Comparison of ENCODE assay signal across 8 cellular contexts in the genomic region with DNA sequence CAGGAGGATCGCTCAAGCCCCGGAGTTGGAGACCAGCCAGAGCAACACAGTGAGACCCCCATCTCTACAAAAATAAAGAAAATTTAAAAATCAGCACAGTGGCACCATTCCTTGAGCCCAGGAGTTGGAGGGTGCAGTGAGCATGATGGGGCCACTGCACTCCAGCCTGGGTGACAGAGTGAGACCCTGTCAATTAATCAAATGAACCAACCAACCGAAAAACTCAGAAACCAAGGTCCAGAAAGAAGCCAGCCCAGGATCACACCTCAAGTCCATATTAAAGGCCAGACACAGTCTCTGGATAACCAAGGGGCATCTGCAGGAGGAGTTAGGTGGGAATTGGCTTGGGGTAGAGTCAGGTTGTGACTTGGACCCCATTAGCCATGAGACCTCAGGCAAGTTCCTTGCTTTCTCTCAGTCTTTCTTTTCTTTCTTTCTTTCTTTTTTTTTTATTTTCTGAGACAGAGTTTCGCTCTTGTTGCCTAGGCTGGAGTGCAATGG. TPM values are rescaled to one million over a fixed set of nuclear protein-coding genes. Genes with fewer than 3 reads are reported as not detected.
DNase-seq lines count a peak whose midpoint lies in the region; ATAC-seq and TF ChIP-seq lines count a peak whose summit lies in the region.

No MANE protein-coding gene starts in this region.

- no peak overlapping the region for H3T11ph ChIP-seq in H9 (ENCODE audit: low read length)

- H3K9me3 Mint-ChIP-seq in H9: no peaks in the 10 kb centered on the region
- H3K9me3 Mint-ChIP-seq in activated CD4-positive, alpha-beta memory T cell treated with anti-CD3 and anti-CD28 coated beads, Interleukin-2, amount 10 ng/mL, durations not matched to agents 7 days and 5 days: no peaks in the 10 kb centered on the region

- H3K36me3 Mint-ChIP-seq in H9 (ENCODE audit: insufficient read depth in 1 of 3, low read depth in 3 of 3): no peaks in the 10 kb centered on the region
- no peaks in the 10 kb centered on the region for H3K36me3 Mint-ChIP-seq in activated CD4-positive, alpha-beta memory T cell treated with anti-CD3 and anti-CD28 coated beads, Interleukin-2, amount 10 ng/mL, durations not matched to agents 7 days and 5 days (ENCODE audit: low read depth)

- POLR2A ChIA-PET in activated CD4-positive, alpha-beta memory T cell treated with anti-CD3 and anti-CD28 coated beads, Interleukin-2, amount 10 ng/mL, durations not matched to agents 7 days and 5 days (lab: Charles Lee): interaction anchor here (0.7 to 2.2 kb wide), 10 partner anchors 8 to 267 kb away, joined by 3 to 23 read pairs (median 6); partner anchors contain the start of genes MLX, NAGLU, PSMC3IP and STAT3

- no peaks in the 10 kb centered on the region for H3K79me2 ChIP-seq in H9 (ENCODE audit: insufficient read depth, low read length)

- H3K4me2 ChIP-seq in H9 (ENCODE audit: insufficient read depth, insufficient read length, low read length): peak overlapping the region; percentile 43

- DNase-seq in H9 (no peak), left ventricle myocardium superior (no peak), islet precursor cell (no peak), T1000 (lab: John Stamatoyannopoulos, UW) (no peak)
- no peak for DNase-seq in activated CD4-positive, alpha-beta memory T cell treated with anti-CD3 and anti-CD28 coated beads, Interleukin-2, amount 10 ng/mL, durations not matched to agents 7 days and 5 days
- no peak for DNase-seq in effector CD8-positive, alpha-beta T cell (lab: John Stamatoyannopoulos, UW)

- peaks cover 7% of the 10 kb centered on the region for H3K23me2 ChIP-seq in H9 (ENCODE audit: insufficient read length, low read depth, low read length, poor library complexity, severe bottlenecking)

- no CpG with 5 or more reads among the region's 4 CpGs for WGBS in H9 (ENCODE audit: extremely low coverage, insufficient read length, low lambda C conversion rate)

- no peak overlapping the region for H2BK5ac ChIP-seq in H9 (ENCODE audit: insufficient read length, low read length)

- H2AK5ac ChIP-seq in H9 (ENCODE audit: insufficient read length, low read length): no peak overlapping the region

- no peak overlapping the region for H4K5ac ChIP-seq in H9 (ENCODE audit: insufficient read length, low read depth, low read length)

- CTCF ChIA-PET in activated CD4-positive, alpha-beta memory T cell treated with anti-CD3 and anti-CD28 coated beads, Interleukin-2, amount 10 ng/mL, durations not matched to agents 7 days and 5 days (lab: Charles Lee): interaction anchor here (1.2 to 2.1 kb wide), 3 partner anchors 14 to 25 kb away, joined by 3 to 12 read pairs (median 6); partner anchors contain the start of gene PSMC3IP

- ATAC-seq in left ventricle myocardium superior: peak; percentile 1
- no peak for ATAC-seq in GM19463 (IDR thresholded peaks at IDR 0.05; ENCODE audit: unreplicated experiment)

- no peak overlapping the region for H3K56ac ChIP-seq in H9 (ENCODE audit: insufficient read length, low read depth, low read length)

- no peaks in the 10 kb centered on the region for H4K20me1 ChIP-seq in H9 (ENCODE audit: control insufficient read depth, insufficient read depth, insufficient read length)

- no peaks in the 10 kb centered on the region for H3K4me1 ChIP-seq in H9 (ENCODE audit: insufficient read depth, low read length)
- H3K4me1 ChIP-seq in skeletal muscle tissue (ENCODE audit: control insufficient read depth in 3 of 3, insufficient read depth in 3 of 3, low read length in 3 of 3): peaks cover 15 to 21% (median 17%) of the 10 kb centered on the region in 3 donors

- H4K91ac ChIP-seq in H9 (ENCODE audit: insufficient read length, low read depth, low read length): no peak overlapping the region

- H4K8ac ChIP-seq in H9 (replicated peaks; ENCODE audit: insufficient read length, low read depth, low read length): no peak overlapping the region

- H2BK120ac ChIP-seq in H9 (ENCODE audit: low read depth, low read length, poor library complexity, severe bottlenecking): no peak overlapping the region

- intact Hi-C loops in left ventricle myocardium superior (cut with micrococcal nuclease): no loop called here

- no peak overlapping the region for H3K18ac ChIP-seq in H9 (ENCODE audit: insufficient read length, low read depth, low read length)

- no peaks in the 10 kb centered on the region for H3K36me3 ChIP-seq in skeletal muscle tissue (ENCODE audit: control insufficient read depth in 3 of 3, insufficient read depth in 3 of 3, low read length in 3 of 3)

- H3K9me3 ChIP-seq in H9 (ENCODE audit: control insufficient read depth, low read depth, low read length) (no peaks in the 10 kb centered on the region), skeletal muscle tissue (ENCODE audit: control insufficient read depth in 3 of 3, low read length in 3 of 3) (no peaks in the 10 kb centered on the region)

- H3K27ac ChIP-seq in H9 (ENCODE audit: insufficient read length, low read depth, low read length) (no peak overlapping the region), skeletal muscle tissue (ENCODE audit: low read depth, low read length) (peak overlapping the region; percentile 85)

- H3K27me3 ChIP-seq in H9 (ENCODE audit: insufficient read depth, low read length): no peaks in the 10 kb centered on the region
- no peaks in the 10 kb centered on the region for H3K27me3 ChIP-seq in skeletal muscle tissue (ENCODE audit: control insufficient read depth in 3 of 3, insufficient read depth in 3 of 3, low read length in 3 of 3)

- no peak overlapping the region for H2AFZ ChIP-seq in H9 (ENCODE audit: low read length)

- no peak for TF ChIP-seq CTCF in H9 (conservative IDR thresholded peaks at IDR 0.05)

- no peak overlapping the region for H3K4ac ChIP-seq in H9 (ENCODE audit: low read depth, low read length)

- H2BK12ac ChIP-seq in H9 (ENCODE audit: insufficient read length, low read depth, low read length): no peak overlapping the region

- peak overlapping the region; percentile 85 to 92 for H3K4me3 Mint-ChIP-seq in H9
- peak overlapping the region; percentile 91 for H3K4me3 Mint-ChIP-seq in activated CD4-positive, alpha-beta memory T cell treated with anti-CD3 and anti-CD28 coated beads, Interleukin-2, amount 10 ng/mL, durations not matched to agents 7 days and 5 days

- no peaks in the 10 kb centered on the region for H3K79me1 ChIP-seq in H9 (ENCODE audit: insufficient read depth, low read depth, low read length, poor library complexity, severe bottlenecking)

- peaks cover 10 to 26% of the 10 kb centered on the region in 2 experiments for H3K4me1 Mint-ChIP-seq in H9
- peaks cover 24% of the 10 kb centered on the region for H3K4me1 Mint-ChIP-seq in activated CD4-positive, alpha-beta memory T cell treated with anti-CD3 and anti-CD28 coated beads, Interleukin-2, amount 10 ng/mL, durations not matched to agents 7 days and 5 days

- no peaks in the 10 kb centered on the region for H3K27me3 Mint-ChIP-seq in H9 (ENCODE audit: low read depth)
- H3K27me3 Mint-ChIP-seq in activated CD4-positive, alpha-beta memory T cell treated with anti-CD3 and anti-CD28 coated beads, Interleukin-2, amount 10 ng/mL, durations not matched to agents 7 days and 5 days: no peaks in the 10 kb centered on the region

- no peak overlapping the region for H3K23ac ChIP-seq in H9 (ENCODE audit: insufficient read length, low read depth, low read length)

- no peak overlapping the region for H2BK15ac ChIP-seq in H9 (ENCODE audit: low read depth, low read length)

- H3K14ac ChIP-seq in H9 (ENCODE audit: insufficient read depth, low read length): no peak overlapping the region

- peak overlapping the region in 2 of 3 experiments; percentile 74 to 96; a peak in 2 of 7 replicates for H3K27ac Mint-ChIP-seq in H9
- peak overlapping the region; percentile 72 for H3K27ac Mint-ChIP-seq in activated CD4-positive, alpha-beta memory T cell treated with anti-CD3 and anti-CD28 coated beads, Interleukin-2, amount 10 ng/mL, durations not matched to agents 7 days and 5 days

- no peak overlapping the region for H2BK20ac ChIP-seq in H9 (ENCODE audit: low read depth, low read length, poor library complexity, severe bottlenecking)

- peak overlapping the region; percentile 84 to 97 (median 96) for H3K4me3 ChIP-seq in skeletal muscle tissue (ENCODE audit: low read length in 3 of 3)

- peak overlapping the region; percentile 85 for H3K9ac ChIP-seq in H9 (ENCODE audit: extremely low read depth, insufficient read length, low read length)
- peak overlapping the region; percentile 95 to 96 (median 95) for H3K9ac ChIP-seq in skeletal muscle tissue (ENCODE audit: low read depth in 1 of 3, low read length in 3 of 3)

RNA-seq across cellular contexts. Expression of gene HSD17B1, which starts 2.4 kb away (rescaled TPM):
- total RNA-seq in H9 (2021) (1.3 and 1.5 TPM in 2 replicates), left ventricle myocardium superior (1.4 TPM), skeletal muscle tissue (1.6 TPM)
- under 1 TPM; 0.73 to 0.76 TPM for total RNA-seq in activated CD4-positive, alpha-beta memory T cell treated with anti-CD3 and anti-CD28 coated beads, Interleukin-2, amount 10 ng/mL, durations not matched to agents 7 days and 5 days

RNA-seq across cellular contexts. Expression of gene COASY, which starts 6.8 kb away (rescaled TPM):
- 81.4 and 84.1 TPM in 2 replicates for total RNA-seq in H9 (2021)
- total RNA-seq in activated CD4-positive, alpha-beta memory T cell treated with anti-CD3 and anti-CD28 coated beads, Interleukin-2, amount 10 ng/mL, durations not matched to agents 7 days and 5 days: 10 to 100 TPM; 80.1 to 84.3 TPM
- 45.2 TPM for total RNA-seq in left ventricle myocardium superior
- total RNA-seq in skeletal muscle tissue: 6.3 TPM

RNA-seq across cellular contexts. Expression of gene MLX, which starts 11.7 kb away (rescaled TPM):
- total RNA-seq in H9 (2021): 42.1 and 45.3 TPM in 2 replicates
- total RNA-seq in activated CD4-positive, alpha-beta memory T cell treated with anti-CD3 and anti-CD28 coated beads, Interleukin-2, amount 10 ng/mL, durations not matched to agents 7 days and 5 days: 10 to 100 TPM; 52.2 to 53.8 TPM
- 72.3 TPM for total RNA-seq in left ventricle myocardium superior
- 21.9 TPM for total RNA-seq in skeletal muscle tissue

RNA-seq across cellular contexts. Expression of gene NAGLU, which starts 19.1 kb away (rescaled TPM):
- total RNA-seq in H9 (2021) (20.4 and 23.5 TPM in 2 replicates), left ventricle myocardium superior (8.3 TPM), skeletal muscle tissue (14.1 TPM)
- total RNA-seq in activated CD4-positive, alpha-beta memory T cell treated with anti-CD3 and anti-CD28 coated beads, Interleukin-2, amount 10 ng/mL, durations not matched to agents 7 days and 5 days: 10 to 100 TPM; 15.9 to 17.5 TPM

RNA-seq across cellular contexts. Expression of gene PSMC3IP, which starts 22.4 kb away (rescaled TPM):
- 36.0 and 37.4 TPM in 2 replicates for total RNA-seq in H9 (2021)
- 10 to 100 TPM; 14.7 to 16.1 TPM for total RNA-seq in activated CD4-positive, alpha-beta memory T cell treated with anti-CD3 and anti-CD28 coated beads, Interleukin-2, amount 10 ng/mL, durations not matched to agents 7 days and 5 days
- total RNA-seq in left ventricle myocardium superior: 3.1 TPM
- 2.1 TPM for total RNA-seq in skeletal muscle tissue
